33 cellular contexts compared by ENCODE assay signal in genomic region chr3:53862241-53862640, GRCh38. TPM values are rescaled to one million over a fixed set of nuclear protein-coding genes. Genes with fewer than 3 reads are reported as not detected.
"Had no signal": no experiment of that assay in that cellular context is flagged by ENCODE, and none has a peak within 500 bp of the region (broad histone marks: within the 10 kb centered on the region; RNA-seq: fewer than 3 reads in every experiment).

No MANE protein-coding gene starts in this region.

- H3K4me1 Mint-ChIP-seq: activated naive CD8-positive, alpha-beta T cell treated with anti-CD3 and anti-CD28 coated beads for 36 hours had no signal

- H3K27me3 ChIP-seq: brain microvascular endothelial cell, cardiac muscle cell, SJSA1 had no signal

- H3K4me3 ChIP-seq: cardiac muscle cell, SJSA1 had no signal

- H3K27me3 Mint-ChIP-seq: activated B cell treated with CpG ODN at 0.5 μM for 24 hours; activated CD4-positive, alpha-beta memory T cell treated with anti-CD3 and anti-CD28 coated beads for 36 hours; activated naive CD8-positive, alpha-beta T cell treated with anti-CD3 and anti-CD28 coated beads for 36 hours had no signal

- H3K9me3 ChIP-seq: SJSA1, SK-N-SH had no signal

- DNase-seq: activated B cell treated with CpG ODN at 0.5 μM for 24 hours; activated CD4-positive, alpha-beta memory T cell treated with anti-CD3 and anti-CD28 coated beads for 36 hours; activated CD4-positive, alpha-beta T cell treated with anti-CD3 and anti-CD28 coated beads for 4 hours; activated CD4-positive, alpha-beta T cell treated with anti-CD3 and anti-CD28 coated beads, Interleukin-2, amount 50 U/mL, for 1 hour; activated CD4-positive, CD25-positive, alpha-beta regulatory T cell treated with anti-CD3 and anti-CD28 coated beads, Interleukin-2, amount 50 U/mL, for 72 hours; activated CD8-positive, alpha-beta memory T cell treated with anti-CD3 and anti-CD28 coated beads, Interleukin-2, amount 50 U/mL, for 4 hours; activated gamma-delta T cell treated with Interleukin-2 at 50 U/mL for 16 hours; activated naive CD4-positive, alpha-beta T cell treated with anti-CD3 and anti-CD28 coated beads for 36 hours; activated naive CD8-positive, alpha-beta T cell treated with anti-CD3 and anti-CD28 coated beads for 36 hours; activated T-cell treated with anti-CD3 and anti-CD28 coated beads for 4 hours; activated T-cell treated with anti-CD3 and anti-CD28 coated beads, Interleukin-2, amount 50 U/mL, for 4 hours; amniotic stem cell; aorta; brain microvascular endothelial cell; MM.1S; MV-4-11; NCI-H1092; NCI-H1436 treated with DMSO at 0.1 percent for 48 hours; NCI-H1694 treated with DMSO at 0.1 percent for 48 hours; NCI-H2029; NCI-H345; NCI-H524 treated with DMSO at 0.1 percent for 48 hours; SHP77 treated with DMSO at 0.1 percent for 48 hours; SK-N-SH had no signal

- ATAC-seq: activated T-cell treated with anti-CD3 and anti-CD28 coated beads, Interleukin-2, amount 50 U/mL, for 4 hours; Panc1 had no signal

- H3K27ac ChIP-seq: brain microvascular endothelial cell, cardiac muscle cell, KMS-11, SJSA1 had no signal

- H3K4me3 Mint-ChIP-seq: activated B cell treated with CpG ODN at 0.5 μM for 24 hours; activated CD4-positive, alpha-beta memory T cell treated with anti-CD3 and anti-CD28 coated beads for 36 hours; activated naive CD4-positive, alpha-beta T cell treated with anti-CD3 and anti-CD28 coated beads for 36 hours; activated naive CD8-positive, alpha-beta T cell treated with anti-CD3 and anti-CD28 coated beads for 36 hours; activated T-cell treated with anti-CD3 and anti-CD28 coated beads, Interleukin-2, amount 50 U/mL, for 4 hours; activated T-helper 1 cell treated with anti-CD3 and anti-CD28 coated beads, Interleukin-12 subunit alpha, Interleukin-12 subunit beta, Interleukin-2, Interleukin-4 antibody, amounts not matched to agents 30 ng/mL and 10 ng/mL and 1 ng/mL, durations not matched to agents 14 hours and 24 hours and 36 hours; T-helper 1 cell treated with Interleukin-12 subunit alpha and Interleukin-12 subunit beta and Interleukin-4 antibody, amounts not matched to agents 30 μg/mL and 1 μg/mL, for 36 hours; T-helper 2 cell treated with Interferon-gamma antibody and Interleukin-4, amounts not matched to agents 5 μg/mL and 100 μg/mL, for 36 hours had no signal

- H3K27ac Mint-ChIP-seq: activated B cell treated with CpG ODN at 0.5 μM for 24 hours; activated CD4-positive, alpha-beta memory T cell treated with anti-CD3 and anti-CD28 coated beads for 36 hours; activated naive CD4-positive, alpha-beta T cell treated with anti-CD3 and anti-CD28 coated beads for 36 hours; activated T-helper 1 cell treated with anti-CD3 and anti-CD28 coated beads, Interleukin-12 subunit alpha, Interleukin-12 subunit beta, Interleukin-2, Interleukin-4 antibody, amounts not matched to agents 30 ng/mL and 10 ng/mL and 1 ng/mL, durations not matched to agents 14 hours and 24 hours and 36 hours; T-helper 1 cell treated with Interleukin-12 subunit alpha and Interleukin-12 subunit beta and Interleukin-4 antibody, amounts not matched to agents 30 μg/mL and 1 μg/mL, for 36 hours; T-helper 2 cell treated with Interferon-gamma antibody and Interleukin-4, amounts not matched to agents 5 μg/mL and 100 μg/mL, for 36 hours had no signal

- H3K9me3 Mint-ChIP-seq: activated B cell treated with CpG ODN at 0.5 μM for 24 hours; activated CD4-positive, alpha-beta memory T cell treated with anti-CD3 and anti-CD28 coated beads for 36 hours; activated naive CD4-positive, alpha-beta T cell treated with anti-CD3 and anti-CD28 coated beads for 36 hours; activated naive CD8-positive, alpha-beta T cell treated with anti-CD3 and anti-CD28 coated beads for 36 hours; activated T-cell treated with anti-CD3 and anti-CD28 coated beads, Interleukin-2, amount 50 U/mL, for 4 hours; activated T-helper 1 cell treated with anti-CD3 and anti-CD28 coated beads, Interleukin-12 subunit alpha, Interleukin-12 subunit beta, Interleukin-2, Interleukin-4 antibody, amounts not matched to agents 30 ng/mL and 10 ng/mL and 1 ng/mL, durations not matched to agents 14 hours and 24 hours and 36 hours; T-helper 1 cell treated with Interleukin-12 subunit alpha and Interleukin-12 subunit beta and Interleukin-4 antibody, amounts not matched to agents 30 μg/mL and 1 μg/mL, for 36 hours; T-helper 2 cell treated with Interferon-gamma antibody and Interleukin-4, amounts not matched to agents 5 μg/mL and 100 μg/mL, for 36 hours had no signal

RNA-seq across cellular contexts. Expression of gene IL17RB, which starts 15.9 kb away (rescaled TPM):
- total RNA-seq: activated naive CD8-positive, alpha-beta T cell treated with anti-CD3 and anti-CD28 coated beads for 36 hours; LHCN-M2; RPMI7951; SJSA1 had no signal

RNA-seq across cellular contexts. Expression of gene CHDH, which starts 16.0 kb away (rescaled TPM):
- total RNA-seq: RPMI7951, SJSA1 had no signal
